In the genomic region with DNA sequence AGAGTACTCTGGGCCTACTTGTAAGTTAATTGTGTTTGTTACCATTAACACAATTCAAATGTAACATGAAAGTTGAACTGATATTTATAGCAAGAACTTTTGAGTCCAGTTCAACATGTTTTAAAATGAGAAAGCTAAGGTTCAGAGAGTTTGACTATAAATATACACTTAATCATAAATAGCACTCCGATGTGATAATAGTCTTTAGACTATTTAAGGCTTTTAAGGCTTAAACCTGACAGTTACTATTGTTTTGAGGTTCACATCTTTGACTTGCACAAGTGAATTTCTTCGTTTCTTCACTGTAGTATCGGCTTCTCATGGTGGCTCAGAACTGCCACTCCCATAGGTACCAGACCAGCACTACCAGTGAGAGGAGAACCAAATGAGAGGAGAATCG, we compare ENCODE assay signal across 15 cellular contexts. TPM values are rescaled to one million over a fixed set of nuclear protein-coding genes. Genes with fewer than 3 reads are reported as not detected.
A peak's percentile ranks its signal among the peaks of the same experiment; 100 is the strongest.
DNase-seq lines count a peak whose midpoint lies in the region; ATAC-seq, FAIRE-seq and TF ChIP-seq lines count a peak whose summit lies in the region.
"Had no signal": no experiment of that assay in that cellular context is flagged by ENCODE, and none has a peak within 500 bp of the region (broad histone marks: within the 10 kb centered on the region; RNA-seq: fewer than 3 reads in every experiment).

No MANE protein-coding gene starts in this region.

- peak overlapping the region; percentile 92; the same call in 1 of the 2 replicates for H3K4me2 ChIP-seq in OCI-LY3 (ENCODE audit: low read length)

- no peaks in the 10 kb centered on the region for H3K36me3 ChIP-seq in OCI-LY3 (replicated peaks; ENCODE audit: low read depth, low read length)
- no peaks in the 10 kb centered on the region for H3K36me3 ChIP-seq in transverse colon
- no peaks in the 10 kb centered on the region for H3K36me3 ChIP-seq in Caco-2 (ENCODE audit: control insufficient read depth, insufficient read depth, low read length)
- no peaks in the 10 kb centered on the region for H3K36me3 ChIP-seq in SJCRH30

- H3K27ac ChIP-seq in OCI-LY3 (ENCODE audit: low read length): no peak overlapping the region
- peak overlapping the region in 3 of 4 donors; percentile 23 to 55 (median 34) for H3K27ac ChIP-seq in transverse colon
- H3K27ac ChIP-seq in SJCRH30: no peak overlapping the region
- H3K27ac ChIP-seq: GM23248 had no signal

- peak; percentile 14 for FAIRE-seq in GM19239 (lab: Jason Lieb, UNC)
- FAIRE-seq: G401.6 had no signal

- ATAC-seq in naive B cell (ENCODE audit: low read depth in 2 of 2): no peak
- no peak for ATAC-seq in HG03432 (IDR thresholded peaks at IDR 0.05; ENCODE audit: unreplicated experiment)

- H3K27ac Mint-ChIP-seq in naive B cell: peak overlapping the region in 4 of 6 donors; percentile 87 to 96 (median 92)
- H3K27ac Mint-ChIP-seq in Caco-2 (ENCODE audit: unreplicated experiment): no peak overlapping the region
- H3K27ac Mint-ChIP-seq: CD4-positive, alpha-beta memory T cell had no signal

- H3K27me3 Mint-ChIP-seq in naive B cell: peaks cover 0 to 3% (median 0%) of the 10 kb centered on the region in 3 donors
- no peaks in the 10 kb centered on the region for H3K27me3 Mint-ChIP-seq in Caco-2 (ENCODE audit: insufficient read depth, unreplicated experiment)

- DNase-seq in GM19239 (ENCODE audit: insufficient read length, low spot score) (no peak), naive B cell (no peak), transverse colon (no peak), Caco-2 (no peak), SJCRH30 (no peak)
- DNase-seq: ACHN; CD4-positive, alpha-beta memory T cell; GM23248; KG1; NCI-H1694; NCI-H510A treated with DMSO at 0.1 percent for 48 hours; NCI-H82 had no signal

- H3K9me3 ChIP-seq in OCI-LY3 (ENCODE audit: insufficient read depth, low read length) (no peaks in the 10 kb centered on the region), transverse colon (no peaks in the 10 kb centered on the region), Caco-2 (no peaks in the 10 kb centered on the region), SJCRH30 (replicated peaks) (no peaks in the 10 kb centered on the region)

- no peak overlapping the region for H3K9ac ChIP-seq in OCI-LY3 (ENCODE audit: low read length)
- H3K9ac ChIP-seq: GM23248 had no signal

- H3K4me3 ChIP-seq in OCI-LY3 (ENCODE audit: low read length): no peak overlapping the region
- no peak overlapping the region for H3K4me3 ChIP-seq in transverse colon
- H3K4me3 ChIP-seq in Caco-2 (ENCODE audit: low read depth, low read length): no peak overlapping the region
- H3K4me3 ChIP-seq in SJCRH30: no peak overlapping the region
- H3K4me3 ChIP-seq: GM23248 had no signal

- TF ChIP-seq EP300 in transverse colon (IDR thresholded peaks at IDR 0.05; ENCODE audit: low read depth): no peak

- BruUV-seq in Caco-2 (replicated peaks; lab: Mats Ljungman, UMichigan): no TSS peak

- H3K4me1 Mint-ChIP-seq in naive B cell (peaks cover 64 to 88% (median 77%) of the 10 kb centered on the region in 3 donors), Caco-2 (ENCODE audit: low read depth, unreplicated experiment) (peaks cover 46% of the 10 kb centered on the region)
- H3K4me1 Mint-ChIP-seq: CD4-positive, alpha-beta memory T cell had no signal

- H3K79me2 ChIP-seq in OCI-LY3 (ENCODE audit: low read length): 0 out of 2 replicates have a peak, but pooled peaks cover 3% of the 10 kb centered on the region

- H4K20me1 ChIP-seq in OCI-LY3 (ENCODE audit: insufficient read depth, low read length): no peaks in the 10 kb centered on the region

- intact Hi-C loops in transverse colon (cut with DNase I; ENCODE audit: low total_unique reads): no loop called here
- intact Hi-C loops in Caco-2 (cut with micrococcal nuclease; ENCODE audit: unreplicated experiment): loop anchor here (2.0 kb wide), 1 partner anchor 43 kb away; no protein-coding TSS in a partner anchor

- 62 to 82% methylated on average over 2 to 4 of the region's 4 CpGs for WGBS in transverse colon (ENCODE audit: low coverage in 1 of 2), 2 donors

- no peak for TF ChIP-seq POLR2A in transverse colon (IDR thresholded peaks at IDR 0.05)

- H3K9me3 Mint-ChIP-seq in naive B cell (no peaks in the 10 kb centered on the region), Caco-2 (ENCODE audit: unreplicated experiment) (no peaks in the 10 kb centered on the region)

- TF ChIP-seq CTCF in OCI-LY3 (IDR thresholded peaks at IDR 0.05; ENCODE audit: low read depth, low read length) (no peak), transverse colon (IDR thresholded peaks at IDR 0.05) (no peak), Caco-2 (IDR thresholded peaks at IDR 0.05; ENCODE audit: insufficient read depth in 1 of 2, low read depth in 1 of 2, low read length in 1 of 2, severe bottlenecking in 1 of 2, unreplicated experiment in 1 of 2) (no peak)

- H3K4me1 ChIP-seq in OCI-LY3 (ENCODE audit: low read length) (peaks cover 69% of the 10 kb centered on the region), transverse colon (peaks cover 20 to 64% (median 50%) of the 10 kb centered on the region in 4 donors), Caco-2 (peaks cover 77% of the 10 kb centered on the region), SJCRH30 (peaks cover 21% of the 10 kb centered on the region)

- CTCF ChIA-PET in Caco-2 (lab: Charles Lee): no interaction called here

- peaks cover 6 to 15% of the 10 kb centered on the region in 2 donors for H3K36me3 Mint-ChIP-seq in naive B cell
- H3K36me3 Mint-ChIP-seq in Caco-2 (ENCODE audit: insufficient read depth, unreplicated experiment): peaks cover 10% of the 10 kb centered on the region
- H3K36me3 Mint-ChIP-seq: CD4-positive, alpha-beta memory T cell had no signal

- H3K4me3 Mint-ChIP-seq in naive B cell (peak overlapping the region in 7 of 8 donors; percentile 19 to 90 (median 80)), Caco-2 (ENCODE audit: unreplicated experiment) (no peak overlapping the region)
- H3K4me3 Mint-ChIP-seq: CD4-positive, alpha-beta memory T cell had no signal

- H2AFZ ChIP-seq in OCI-LY3 (ENCODE audit: low read depth, low read length): no peak overlapping the region
- H2AFZ ChIP-seq: GM23248 had no signal

- POLR2A ChIA-PET in Caco-2 (lab: Charles Lee): no interaction called here

- H3K27me3 ChIP-seq in OCI-LY3 (ENCODE audit: low read depth, low read length): peaks cover 4% of the 10 kb centered on the region; the same call in 1 of the 2 replicates
- H3K27me3 ChIP-seq in transverse colon: no peaks in the 10 kb centered on the region
- H3K27me3 ChIP-seq in Caco-2 (replicated peaks; ENCODE audit: control insufficient read depth, insufficient read depth, low read length): no peaks in the 10 kb centered on the region
- no peaks in the 10 kb centered on the region for H3K27me3 ChIP-seq in SJCRH30

- in situ Hi-C loops in transverse colon (cut with MboI; ENCODE audit: low pct_ligation_motif_present in 1 of 4, low pct_unique_long_range_greater_than_20kb in 1 of 4, low sequenced_read_pairs in 3 of 4): no loop called here

RNA-seq across cellular contexts. Expression of a gene that starts 42.4 kb away (rescaled TPM):
- 1 to 10 TPM; 3.7 to 8.7 (median 6.0) TPM for polyA plus RNA-seq in naive B cell (ENCODE audit: low read depth in 6 of 6)
- total RNA-seq in transverse colon (10 to 100 TPM; 30.6 to 83.2 (median 41.2) TPM), Caco-2 (2022) (17.5 and 24.0 TPM in 2 replicates)
- total RNA-seq in SJCRH30 (2014; rRNA removed; shearing (Covaris generic)): 10.9 and 12.6 TPM in 2 replicates
- total RNA-seq: CD4-positive, alpha-beta memory T cell had no signal
- polyA plus RNA-seq: CD4-positive, alpha-beta memory T cell had no signal

Comparison
In these comparisons a context has a peak if more than half of its experiments do, and no peak if none do; other contexts are left out.
1. H3K27ac ChIP-seq: peak in transverse colon (3 of 4); none in OCI-LY3 (single experiment) and SJCRH30 (single experiment).